ENCODE assay signal across 21 cellular contexts in the genomic region with DNA sequence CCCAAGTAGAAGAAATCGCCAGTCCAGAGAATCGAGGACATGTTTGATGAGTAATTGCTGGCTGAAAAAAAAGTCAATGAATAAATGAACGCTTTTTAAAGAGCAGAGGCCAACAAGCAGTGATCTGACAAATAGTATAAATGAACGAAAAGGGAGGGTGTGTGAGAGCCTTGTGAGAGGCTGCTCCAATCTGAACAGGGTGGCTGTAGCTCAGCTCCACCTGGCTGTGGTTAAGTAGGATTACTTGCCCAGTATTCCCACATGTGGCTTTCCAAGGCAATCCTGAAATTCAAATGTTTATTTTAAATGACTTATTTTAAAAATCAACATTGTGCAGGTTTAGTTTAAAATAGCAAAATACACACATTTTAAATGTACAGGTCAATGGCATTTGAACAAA.
DNase-seq lines count a peak whose midpoint lies in the region; ATAC-seq and TF ChIP-seq lines count a peak whose summit lies in the region.
"Had no signal": no experiment of that assay in that cellular context is flagged by ENCODE, and none has a peak within 500 bp of the region (broad histone marks: within the 10 kb centered on the region; RNA-seq: fewer than 3 reads in every experiment).

No MANE protein-coding gene starts in this region.

- CTCF ChIA-PET in Panc1 (lab: Charles Lee) = no interaction called here

- H3K79me2 ChIP-seq in osteoblast (ENCODE audit: insufficient read depth, low read length) = no peaks in the 10 kb centered on the region

- H3K4me1 Mint-ChIP-seq in endodermal cell = no peaks in the 10 kb centered on the region
- H3K4me1 Mint-ChIP-seq: activated naive CD4-positive, alpha-beta T cell treated with anti-CD3 and anti-CD28 coated beads, Interleukin-2, amount 50 U/mL, for 24 hours; immature natural killer cell; memory B cell; neural crest cell had no signal

- H3K9me3 ChIP-seq in Panc1 (ENCODE audit: control insufficient read depth, insufficient read depth, low read depth, low read length) (no peaks in the 10 kb centered on the region), endodermal cell (ENCODE audit: control insufficient read depth, low read length) (no peaks in the 10 kb centered on the region), osteoblast (ENCODE audit: low read depth, low read length) (no peaks in the 10 kb centered on the region)
- H3K9me3 ChIP-seq: thoracic aorta had no signal

- no peaks in the 10 kb centered on the region for H3K36me3 ChIP-seq in Panc1 (ENCODE audit: control insufficient read depth, insufficient read depth, low read length)
- H3K36me3 ChIP-seq in endodermal cell (ENCODE audit: control insufficient read depth, insufficient read depth, low read length) = no peaks in the 10 kb centered on the region
- no peaks in the 10 kb centered on the region for H3K36me3 ChIP-seq in osteoblast (ENCODE audit: insufficient read depth, low read length)
- H3K36me3 ChIP-seq: thoracic aorta had no signal

- H3K27me3 ChIP-seq in Panc1 (ENCODE audit: control insufficient read depth, insufficient read depth, low read length) (no peaks in the 10 kb centered on the region), endodermal cell (ENCODE audit: control insufficient read depth, insufficient read depth, low read length, poor library complexity, severe bottlenecking) (no peaks in the 10 kb centered on the region), osteoblast (ENCODE audit: insufficient read depth, low read length) (no peaks in the 10 kb centered on the region)

- no peak overlapping the region for H3K4me2 ChIP-seq in osteoblast (ENCODE audit: insufficient read depth, low read length)

- H3K4me3 Mint-ChIP-seq in endodermal cell = no peak overlapping the region
- H3K4me3 Mint-ChIP-seq: activated CD4-positive, alpha-beta T cell treated with anti-CD3 and anti-CD28 coated beads for 36 hours; activated naive CD4-positive, alpha-beta T cell treated with anti-CD3 and anti-CD28 coated beads, Interleukin-2, amount 50 U/mL, for 24 hours; CD4-positive, alpha-beta memory T cell; effector memory CD8-positive, alpha-beta T cell; immature natural killer cell; memory B cell; neural crest cell had no signal

- H3K9ac ChIP-seq in endodermal cell (ENCODE audit: extremely low read depth, low read length, poor library complexity, severe bottlenecking) = no peak overlapping the region

- BruUV-seq in Panc1 (replicated peaks; lab: Mats Ljungman, UMichigan) = no TSS peak

- H3K36me3 Mint-ChIP-seq in endodermal cell (ENCODE audit: low read depth) = no peaks in the 10 kb centered on the region
- H3K36me3 Mint-ChIP-seq: CD4-positive, alpha-beta memory T cell; memory B cell had no signal

- no peaks in the 10 kb centered on the region for H3K4me1 ChIP-seq in Panc1 (ENCODE audit: control insufficient read depth, insufficient read depth, low read length)
- H3K4me1 ChIP-seq in endodermal cell (ENCODE audit: control insufficient read depth, insufficient read depth, low read length) = no peaks in the 10 kb centered on the region
- peaks cover 16% of the 10 kb centered on the region for H3K4me1 ChIP-seq in osteoblast (ENCODE audit: insufficient read depth, low read length)

- intact Hi-C loops in Panc1 (cut with micrococcal nuclease; ENCODE audit: unreplicated experiment) = no loop called here
- intact Hi-C loops in head of caudate nucleus (cut with DNase I) = no loop called here

- TF ChIP-seq CTCF in Panc1 (IDR thresholded peaks at IDR 0.05) (peak; percentile 47), endodermal cell (conservative IDR thresholded peaks at IDR 0.05) (peak; percentile 73), osteoblast (IDR thresholded peaks at IDR 0.05; ENCODE audit: extremely low read depth, low read depth, low read length) (no peak)

- no peaks in the 10 kb centered on the region for H4K20me1 ChIP-seq in osteoblast (ENCODE audit: insufficient read depth, low read length)

- H3K27me3 Mint-ChIP-seq in endodermal cell (ENCODE audit: insufficient read depth) = peaks cover 2% of the 10 kb centered on the region
- H3K27me3 Mint-ChIP-seq: memory B cell had no signal

- no peak overlapping the region for H3K4me3 ChIP-seq in Panc1 (ENCODE audit: low read depth in 2 of 2, low read length in 2 of 2)
- no peak overlapping the region for H3K4me3 ChIP-seq in endodermal cell (ENCODE audit: low read length)
- no peak overlapping the region for H3K4me3 ChIP-seq in osteoblast (ENCODE audit: insufficient read depth, low read length)
- H3K4me3 ChIP-seq: thoracic aorta had no signal

- H3K27ac Mint-ChIP-seq in endodermal cell = no peak overlapping the region
- H3K27ac Mint-ChIP-seq: activated CD4-positive, alpha-beta T cell treated with anti-CD3 and anti-CD28 coated beads for 36 hours; activated naive CD4-positive, alpha-beta T cell treated with anti-CD3 and anti-CD28 coated beads, Interleukin-2, amount 50 U/mL, for 24 hours; CD4-positive, alpha-beta memory T cell; effector memory CD8-positive, alpha-beta T cell; immature natural killer cell; memory B cell had no signal

- DNase-seq in ELR (ENCODE audit: low read depth) (peak; percentile 22), Panc1 (ENCODE audit: low read depth, low spot score) (no peak), endodermal cell (no peak), osteoblast (ENCODE audit: insufficient read length, low spot score, missing footprints) (no peak), head of caudate nucleus (no peak), NK-92 (lab: John Stamatoyannopoulos, UW; ENCODE audit: unreplicated experiment) (no peak), NCI-H2227 treated with DMSO at 0.1 percent for 48 hours (lab: John Stamatoyannopoulos, UW) (no peak)
- DNase-seq in stimulated activated CD4-positive, alpha-beta T cell treated with anti-CD3 and anti-CD28 coated beads, Interleukin-1b, Interleukin-23, amount 100 ng/mL, for 48 hours = no peak
- DNase-seq: activated CD4-positive, alpha-beta T cell treated with anti-CD3 and anti-CD28 coated beads for 36 hours; activated CD8-positive, alpha-beta memory T cell treated with anti-CD3 and anti-CD28 coated beads, Interleukin-2, amount 50 U/mL, for 48 hours; CD4-positive, alpha-beta memory T cell; effector memory CD8-positive, alpha-beta T cell; immature natural killer cell; NCI-H2029; stimulated activated CD4-positive, alpha-beta T cell treated with anti-CD3 and anti-CD28 coated beads, Interleukin-4, amount 100 ng/mL, for 24 hours had no signal

- H3K9me3 Mint-ChIP-seq in endodermal cell = no peaks in the 10 kb centered on the region
- H3K9me3 Mint-ChIP-seq: activated naive CD4-positive, alpha-beta T cell treated with anti-CD3 and anti-CD28 coated beads, Interleukin-2, amount 50 U/mL, for 24 hours; effector memory CD8-positive, alpha-beta T cell; immature natural killer cell; neural crest cell had no signal

- 63 to 80% methylated on average over 3 to 4 of the region's 4 CpGs for WGBS in endodermal cell (ENCODE audit: insufficient coverage in 1 of 2, insufficient read length in 1 of 2), 2 experiments

- POLR2A ChIA-PET in Panc1 (lab: Charles Lee) = no interaction called here

- in situ Hi-C loops in Panc1 (cut with HindIII; ENCODE audit: low pct_unique_long_range_greater_than_20kb, low sequenced_read_pairs) = no loop called here

- peak overlapping the region; percentile 64 for H2AFZ ChIP-seq in osteoblast (ENCODE audit: low read length)

- H3K27ac ChIP-seq in Panc1 (ENCODE audit: low read length) (no peak overlapping the region), endodermal cell (ENCODE audit: low read depth, low read length) (no peak overlapping the region), osteoblast (ENCODE audit: low read depth, low read length) (peak overlapping the region; percentile 77)
- H3K27ac ChIP-seq: RWPE1, thoracic aorta had no signal

- ATAC-seq in Panc1 = no peak
- ATAC-seq: activated CD4-positive, alpha-beta T cell treated with anti-CD3 and anti-CD28 coated beads for 36 hours; effector memory CD8-positive, alpha-beta T cell; sciatic nerve had no signal
